ENCODE assay signal across 28 cellular contexts in genomic region chr22:24358105-24358836, GRCh38.
"Had no signal": no experiment of that assay in that cellular context is flagged by ENCODE, and none has a peak within 500 bp of the region (broad histone marks: within the 10 kb centered on the region; RNA-seq: fewer than 3 reads in every experiment).

No MANE protein-coding gene starts in this region.

- H3K9me3 ChIP-seq: breast epithelium, esophagus squamous epithelium, pancreas, stomach, thyroid gland, upper lobe of right lung had no signal

- H3K27ac Mint-ChIP-seq: activated CD4-positive, alpha-beta T cell treated with anti-CD3 and anti-CD28 coated beads for 36 hours; activated naive CD4-positive, alpha-beta T cell treated with anti-CD3 and anti-CD28 coated beads, Interleukin-2, amount 50 U/mL, for 72 hours; activated T-cell treated with anti-CD3 and anti-CD28 coated beads, Interleukin-2, amount 50 U/mL, for 72 hours; stimulated activated naive B cell treated with anti-CD40 and anti-IgM and Interleukin-4, amounts not matched to agents 10 μg/mL and 1 μg/mL and 100 μg/mL, for 72 hours had no signal

- H3K27ac ChIP-seq: epithelial cell of prostate, pancreas, right atrium auricular region, stomach, thyroid gland, upper lobe of right lung had no signal

- H3K4me2 ChIP-seq: smooth muscle cell had no signal

- H3K4me3 Mint-ChIP-seq: activated CD4-positive, alpha-beta T cell treated with anti-CD3 and anti-CD28 coated beads for 36 hours; activated T-cell treated with anti-CD3 and anti-CD28 coated beads, Interleukin-2, amount 50 U/mL, for 72 hours; central memory CD8-positive, alpha-beta T cell; naive B cell; stimulated activated naive B cell treated with anti-CD40 and anti-IgM and Interleukin-4, amounts not matched to agents 10 μg/mL and 1 μg/mL and 100 μg/mL, for 72 hours had no signal

- DNase-seq: activated CD4-positive, alpha-beta T cell treated with anti-CD3 and anti-CD28 coated beads for 36 hours; activated CD4-positive, CD25-positive, alpha-beta regulatory T cell; activated naive CD4-positive, alpha-beta T cell; activated T-cell treated with anti-CD3 and anti-CD28 coated beads for 4 hours; activated T-cell treated with anti-CD3 and anti-CD28 coated beads, Interleukin-2, amount 50 U/mL, for 72 hours; dermis blood vessel endothelial cell; effector CD8-positive, alpha-beta T cell; esophagus squamous epithelium; foreskin melanocyte; heart right ventricle; kidney glomerular epithelial cell; left lung; naive B cell; pancreas; stimulated activated CD4-positive, alpha-beta T cell treated with anti-CD3 and anti-CD28 coated beads, Interleukin-1b, Interleukin-23, amount 100 ng/mL, for 48 hours; stimulated activated CD4-positive, alpha-beta T cell treated with anti-CD3 and anti-CD28 coated beads, Interleukin-4, amount 100 ng/mL, for 4 hours; stimulated activated CD8-positive, alpha-beta memory T cell treated with anti-CD3 and anti-CD28 coated beads, Interleukin-4, amount 100 ng/mL, for 48 hours; stimulated activated naive B cell treated with anti-CD40 and anti-IgM and Interleukin-4, amounts not matched to agents 10 μg/mL and 1 μg/mL and 100 μg/mL, for 72 hours; stomach; thyroid gland; upper lobe of right lung had no signal

- H3K4me1 ChIP-seq: breast epithelium had no signal

- ATAC-seq: activated CD4-positive, alpha-beta T cell treated with anti-CD3 and anti-CD28 coated beads for 36 hours; activated naive CD4-positive, alpha-beta T cell treated with anti-CD3 and anti-CD28 coated beads, Interleukin-2, amount 50 U/mL, for 72 hours; activated T-cell treated with anti-CD3 and anti-CD28 coated beads, Interleukin-2, amount 50 U/mL, for 72 hours; left lung; pancreas; stimulated activated naive B cell treated with anti-CD40 and anti-IgM and Interleukin-4, amounts not matched to agents 10 μg/mL and 1 μg/mL and 100 μg/mL, for 72 hours; upper lobe of right lung had no signal

- H3K27me3 Mint-ChIP-seq: activated CD4-positive, alpha-beta T cell treated with anti-CD3 and anti-CD28 coated beads for 36 hours; central memory CD8-positive, alpha-beta T cell; naive B cell; stimulated activated naive B cell treated with anti-CD40 and anti-IgM and Interleukin-4, amounts not matched to agents 10 μg/mL and 1 μg/mL and 100 μg/mL, for 72 hours had no signal

- H3K27me3 ChIP-seq: breast epithelium, esophagus squamous epithelium, heart right ventricle, left lung, pancreas, right atrium auricular region, stomach, thyroid gland, upper lobe of right lung had no signal

- H3K9me3 Mint-ChIP-seq: activated T-cell treated with anti-CD3 and anti-CD28 coated beads, Interleukin-2, amount 50 U/mL, for 72 hours; central memory CD8-positive, alpha-beta T cell had no signal

- H3K4me3 ChIP-seq: breast epithelium, esophagus squamous epithelium, heart right ventricle, left lung, lung, pancreas, right atrium auricular region, smooth muscle cell, stomach, thyroid gland, upper lobe of right lung had no signal

- H3K4me1 Mint-ChIP-seq: activated CD4-positive, alpha-beta T cell treated with anti-CD3 and anti-CD28 coated beads for 36 hours; stimulated activated naive B cell treated with anti-CD40 and anti-IgM and Interleukin-4, amounts not matched to agents 10 μg/mL and 1 μg/mL and 100 μg/mL, for 72 hours had no signal

- H3K36me3 ChIP-seq: breast epithelium had no signal
